ENCODE assay signal across 2 cellular contexts in the genomic region with DNA sequence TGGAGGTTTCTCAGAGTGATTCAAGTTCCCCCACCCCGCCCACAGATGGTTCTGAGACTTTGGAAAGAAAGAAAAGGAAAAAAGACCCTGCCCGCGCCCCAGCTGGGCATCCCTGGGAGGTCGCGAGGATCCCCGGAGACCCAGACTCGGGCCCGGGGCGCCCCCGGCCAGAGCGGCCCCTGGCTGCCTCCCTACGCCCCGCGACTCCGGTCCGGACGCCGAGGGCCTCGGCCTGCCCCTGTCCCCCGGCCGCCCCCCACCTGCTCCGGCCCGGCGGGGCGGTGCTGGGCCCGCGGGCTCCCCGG.
TF ChIP-seq lines count a peak whose summit lies in the region.

No MANE protein-coding gene starts in this region.

TF ChIP-seq in SK-N-SH, 30 proteins besides CTCF, POLR2A, EP300 and RAD21 (continued from another document):
- TF ChIP-seq PBX3 (IDR thresholded peaks at IDR 0.05) (no peak), RXRA (IDR thresholded peaks at IDR 0.05; ENCODE audit: borderline replicate concordance, low read depth) (no peak), NFIC (IDR thresholded peaks at IDR 0.05; ENCODE audit: borderline replicate concordance) (no peak), NRF1 (IDR thresholded peaks at IDR 0.05; ENCODE audit: low read depth, low read length) (no peak), ELF1 (IDR thresholded peaks at IDR 0.05) (no peak), TEAD4 (IDR thresholded peaks at IDR 0.05; ENCODE audit: borderline replicate concordance, insufficient read depth) (no peak), YY1 (IDR thresholded peaks at IDR 0.05; ENCODE audit: low read depth) (no peak), TAF1 (IDR thresholded peaks at IDR 0.05; ENCODE audit: borderline replicate concordance, low read depth, low read length) (no peak), CHD2 (IDR thresholded peaks at IDR 0.05; ENCODE audit: low read length, partially characterized antibody) (no peak), REST (IDR thresholded peaks at IDR 0.05; ENCODE audit: low read depth, low read length) (no peak)

TF ChIP-seq in SK-N-SH treated with all-trans-retinoic acid at 6 μM for 48 hours, 23 proteins besides CTCF, POLR2A, EP300 and RAD21 (continued from another document):
- TF ChIP-seq, protein P1, sequence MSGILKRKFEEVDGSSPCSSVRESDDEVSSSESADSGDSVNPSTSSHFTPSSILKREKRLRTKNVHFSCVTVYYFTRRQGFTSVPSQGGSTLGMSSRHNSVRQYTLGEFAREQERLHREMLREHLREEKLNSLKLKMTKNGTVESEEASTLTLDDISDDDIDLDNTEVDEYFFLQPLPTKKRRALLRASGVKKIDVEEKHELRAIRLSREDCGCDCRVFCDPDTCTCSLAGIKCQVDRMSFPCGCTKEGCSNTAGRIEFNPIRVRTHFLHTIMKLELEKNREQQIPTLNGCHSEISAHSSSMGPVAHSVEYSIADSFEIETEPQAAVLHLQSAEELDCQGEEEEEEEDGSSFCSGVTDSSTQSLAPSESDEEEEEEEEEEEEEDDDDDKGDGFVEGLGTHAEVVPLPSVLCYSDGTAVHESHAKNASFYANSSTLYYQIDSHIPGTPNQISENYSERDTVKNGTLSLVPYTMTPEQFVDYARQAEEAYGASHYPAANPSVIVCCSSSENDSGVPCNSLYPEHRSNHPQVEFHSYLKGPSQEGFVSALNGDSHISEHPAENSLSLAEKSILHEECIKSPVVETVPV (CRISPR knock-in tag; IDR thresholded peaks at IDR 0.05): no peak
- no peak for TF ChIP-seq BACH2 (CRISPR knock-in tag; IDR thresholded peaks at IDR 0.05; ENCODE audit: borderline replicate concordance)
- no peak for TF ChIP-seq RARB (CRISPR knock-in tag; IDR thresholded peaks at IDR 0.05)
- no peak for TF ChIP-seq ZNF565 (CRISPR knock-in tag; conservative IDR thresholded peaks at IDR 0.05; ENCODE audit: low read depth)
- TF ChIP-seq ZNF8 (CRISPR knock-in tag; IDR thresholded peaks at IDR 0.05): no peak
